ENCODE assay signal across 8 cellular contexts in genomic region chr7:116211913-116212596, GRCh38. TPM values are rescaled to one million over a fixed set of nuclear protein-coding genes. Genes with fewer than 3 reads are reported as not detected.
A peak's percentile ranks its signal among the peaks of the same experiment; 100 is the strongest.
DNase-seq lines count a peak whose midpoint lies in the region; ATAC-seq and TF ChIP-seq lines count a peak whose summit lies in the region.

No MANE protein-coding gene starts in this region.

- peak; percentile 11 for DNase-seq in GM12865 (ENCODE audit: low read depth)
- peak; percentile 20 for DNase-seq in RWPE1 (ENCODE audit: low spot score)
- DNase-seq in epithelial cell of proximal tubule (ENCODE audit: low read depth) = no peak
- DNase-seq in psoas muscle = no peak
- DNase-seq in SK-N-DZ (ENCODE audit: low spot score) = no peak
- DNase-seq in NCI-H2171 treated with DMSO at 0.1 percent for 48 hours (lab: John Stamatoyannopoulos, UW) = no peak

- CTCF ChIA-PET in RWPE1 (lab: Yijun Ruan, JAX) = interaction anchor here (1.3 kb wide), 1 partner anchor 32 kb away, joined by 5 read pairs; no protein-coding TSS in a partner anchor

- H3K9me3 ChIP-seq in psoas muscle = no peaks in the 10 kb centered on the region

- intact Hi-C loops in psoas muscle (cut with DNase I) = no loop called here

- WGBS in psoas muscle, 3 donors = 75 to 86% (median 78%) methylated on average over 7 of the region's 7 CpGs

- ATAC-seq in psoas muscle = no peak
- no peak for ATAC-seq in GM21528 (IDR thresholded peaks at IDR 0.05; ENCODE audit: low FRiP score, unreplicated experiment)
- ATAC-seq in GM21619 (IDR thresholded peaks at IDR 0.05; ENCODE audit: unreplicated experiment) = no peak

- H3K36me3 ChIP-seq in psoas muscle (ENCODE audit: insufficient read depth in 1 of 2, low read depth in 1 of 2) = no peaks in the 10 kb centered on the region

- H3K27me3 ChIP-seq in psoas muscle (ENCODE audit: insufficient read depth in 3 of 3, low read length in 2 of 3) = peaks cover 0 to 29% (median 11%) of the 10 kb centered on the region in 3 donors

- POLR2A ChIA-PET in RWPE1 (lab: Yijun Ruan, JAX; ENCODE audit: low non-redundant PET) = no interaction called here

- no peak for TF ChIP-seq CTCF in GM12865 (IDR thresholded peaks at IDR 0.05; ENCODE audit: insufficient read depth, low read depth, low read length, missing control alignments)
- no peak for TF ChIP-seq CTCF in RWPE1 (conservative IDR thresholded peaks at IDR 0.05; ENCODE audit: low read depth)
- no peak for TF ChIP-seq CTCF in epithelial cell of proximal tubule (conservative IDR thresholded peaks at IDR 0.05; ENCODE audit: low read depth, low read length)
- TF ChIP-seq CTCF in psoas muscle (IDR thresholded peaks at IDR 0.05) = no peak

- no peaks in the 10 kb centered on the region for H3K4me1 ChIP-seq in psoas muscle

- H3K4me3 ChIP-seq in GM12865 (ENCODE audit: low read depth, low read length) = peak overlapping the region; percentile 83
- H3K4me3 ChIP-seq in epithelial cell of proximal tubule (ENCODE audit: low read depth, low read length) = peak overlapping the region; percentile 85
- peak overlapping the region; percentile 76 for H3K4me3 ChIP-seq in psoas muscle

- peak overlapping the region; percentile 99 for H3K27ac ChIP-seq in RWPE1
- H3K27ac ChIP-seq in psoas muscle = peak overlapping the region; percentile 80

RNA-seq across cellular contexts. Expression of gene TES, which starts 1.7 kb away (rescaled TPM):
- total RNA-seq in epithelial cell of proximal tubule = 153 and 174 TPM in 2 replicates
- total RNA-seq in psoas muscle = 1 to 10 TPM; 3.4 to 8.1 (median 6.3) TPM
- polyA plus RNA-seq in psoas muscle = 1 to 10 TPM; 2.9 to 6.7 (median 4.2) TPM
- polyA plus RNA-seq in SK-N-DZ (2014; cell fraction: cytosol; rRNA removed) = not detected in 2 replicates
- not detected in 2 replicates for polyA plus RNA-seq in SK-N-DZ (2014; cell fraction: nucleus; rRNA removed)

Comparison
In these comparisons a context has a peak if more than half of its experiments do, and no peak if none do; other contexts are left out.
1. DNase-seq: peak in GM12865 (single experiment) and RWPE1 (single experiment); none in epithelial cell of proximal tubule (single experiment), psoas muscle (0 of 2), SK-N-DZ (single experiment) and NCI-H2171 treated with DMSO at 0.1 percent for 48 hours (single experiment).
2. RNA of gene TES, which starts 1.7 kb away (total RNA-seq): 153 to 174 TPM in epithelial cell of proximal tubule; 3.4 to 8.1 TPM in psoas muscle; every median in the first group is over 10 times any median in the second.
3. Peak in every context shown above with its lines, with median percentiles within 50 percentile points of each other: H3K4me3 ChIP-seq.